Comparison of ENCODE assay signal across 8 cellular contexts in the genomic region with DNA sequence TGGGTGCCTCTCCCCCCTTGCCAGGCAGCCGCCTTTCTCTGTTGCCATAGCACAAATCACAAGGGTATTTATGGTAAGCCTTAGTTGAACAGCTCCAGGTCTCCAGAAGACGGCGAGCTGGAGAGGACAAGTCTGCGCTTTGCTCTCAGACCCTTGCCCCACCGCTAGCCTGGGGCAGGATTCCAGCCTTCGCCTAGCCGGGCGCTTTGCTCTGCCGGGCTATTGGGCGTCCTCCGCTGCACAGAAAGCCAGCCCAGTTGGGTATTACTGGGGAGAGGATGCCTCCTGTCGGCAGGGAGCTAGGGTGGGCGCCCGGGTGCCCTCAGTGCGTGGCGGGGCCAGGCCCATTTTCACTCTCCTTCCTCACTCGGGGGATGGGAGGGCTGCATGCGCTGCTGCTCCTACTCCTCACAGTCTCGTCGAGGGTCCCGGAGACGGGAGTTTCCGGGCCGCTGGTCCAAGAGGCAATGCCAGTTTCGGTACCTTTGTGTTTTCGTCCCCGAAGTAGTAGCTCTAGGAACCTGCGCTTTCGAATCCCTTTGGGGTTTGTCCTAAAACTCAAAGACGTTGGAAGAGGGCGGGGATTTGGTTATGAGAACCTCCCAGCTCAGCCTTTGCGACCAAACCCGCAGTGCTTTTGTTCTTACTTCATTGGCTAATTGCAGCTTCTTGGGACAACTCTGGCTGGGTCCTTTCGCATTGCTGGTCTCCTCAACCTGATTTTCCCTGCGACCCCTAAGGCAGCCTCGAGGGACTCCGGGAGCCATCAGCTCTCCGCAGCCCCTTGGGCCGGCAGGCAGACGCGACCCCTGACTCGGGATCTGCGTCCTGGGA. TPM values are rescaled to one million over a fixed set of nuclear protein-coding genes. Genes with fewer than 3 reads are reported as not detected.
A peak's percentile ranks its signal among the peaks of the same experiment; 100 is the strongest.
DNase-seq lines count a peak whose midpoint lies in the region; ATAC-seq, FAIRE-seq and TF ChIP-seq lines count a peak whose summit lies in the region.

No MANE protein-coding gene starts in this region.

- H3K9me3 ChIP-seq in breast epithelium, result no peaks in the 10 kb centered on the region
- H3K9me3 ChIP-seq in PC-3 (ENCODE audit: low read length), result no peaks in the 10 kb centered on the region
- no peaks in the 10 kb centered on the region for H3K9me3 ChIP-seq in lower lobe of right lung
- H3K9me3 ChIP-seq in tibial artery, result no peaks in the 10 kb centered on the region

- POLR2A ChIA-PET in MCF 10A (lab: Yijun Ruan, JAX) (interaction anchor here (0.6 to 1.1 kb wide), 4 partner anchors 9 to 170 kb away, joined by 3 read pairs; no protein-coding TSS in a partner anchor), PC-3 (lab: Charles Lee; ENCODE audit: unreplicated experiment) (interaction anchor here (0.7 kb wide), 2 partner anchors 22 to 315 kb away, joined by 4 to 5 read pairs; no protein-coding TSS in a partner anchor)

- no peaks in the 10 kb centered on the region for H3F3A ChIP-seq in PC-3 (ENCODE audit: low read length, unreplicated experiment)

- peak overlapping the region; percentile 75 for H2AFZ ChIP-seq in PC-3 (ENCODE audit: low read length)

- H4K20me1 ChIP-seq in PC-3 (ENCODE audit: low read length), result no peaks in the 10 kb centered on the region

- no peak for TF ChIP-seq POLR2A in breast epithelium (IDR thresholded peaks at IDR 0.05)

- H3K4me1 Mint-ChIP-seq in MCF 10A (ENCODE audit: insufficient read depth, unreplicated experiment) (peaks cover 7% of the 10 kb centered on the region), chondrocyte (ENCODE audit: low read depth) (peaks cover 20% of the 10 kb centered on the region)

- no peaks in the 10 kb centered on the region for H3K36me3 Mint-ChIP-seq in MCF 10A (ENCODE audit: insufficient read depth, unreplicated experiment)
- H3K36me3 Mint-ChIP-seq in chondrocyte (ENCODE audit: low read depth), result no peaks in the 10 kb centered on the region

- H3K4me2 ChIP-seq in PC-3 (ENCODE audit: low read length), result peak overlapping the region; percentile 94

- intact Hi-C loops in MCF 10A (cut with micrococcal nuclease), result loop anchor here (10.0 kb wide), 1 partner anchor 212 kb away; the partner anchor contains the start of gene SLC25A12
- intact Hi-C loops in breast epithelium (cut with DNase I; ENCODE audit: low total_unique reads), result no loop called here
- intact Hi-C loops in PC-3 (cut with micrococcal nuclease), result no loop called here
- intact Hi-C loops in lower lobe of right lung (cut with DNase I), result loop anchor here (10.0 kb wide), 1 partner anchor 292 kb away; no protein-coding TSS in a partner anchor
- intact Hi-C loops in tibial artery (cut with DNase I; ENCODE audit: low total_unique reads), result loop anchor here (10.0 kb wide), 2 partner anchors 292 to 402 kb away; no protein-coding TSS in a partner anchor

- peak; percentile 35 for ATAC-seq in PC-3
- ATAC-seq in lower lobe of right lung, result peak in 1 of 2 donors; percentile 20

- H3K27me3 Mint-ChIP-seq in MCF 10A (ENCODE audit: insufficient read depth, unreplicated experiment), result no peaks in the 10 kb centered on the region
- no peaks in the 10 kb centered on the region for H3K27me3 Mint-ChIP-seq in chondrocyte (ENCODE audit: low read depth)

- H3K4me3 ChIP-seq in breast epithelium (peak overlapping the region in 1 of 3 donors; percentile 51), PC-3 (ENCODE audit: low read length) (peak overlapping the region; percentile 67), lower lobe of right lung (peak overlapping the region; percentile 9), tibial artery (no peak overlapping the region)

- H3K27ac Mint-ChIP-seq in MCF 10A (ENCODE audit: low read depth, unreplicated experiment) (no peak overlapping the region), chondrocyte (ENCODE audit: unreplicated experiment) (no peak overlapping the region)

- CTCF ChIA-PET in MCF 10A (lab: Yijun Ruan, JAX) (interaction anchor here (0.5 to 4.6 kb wide), 11 partner anchors 10 to 583 kb away, joined by 3 to 36 read pairs (median 4); no protein-coding TSS in a partner anchor), PC-3 (lab: Charles Lee) (interaction anchor here (0.8 to 1.2 kb wide), 4 partner anchors 46 to 532 kb away, joined by 3 to 8 read pairs (median 4); no protein-coding TSS in a partner anchor)

- H3K4me1 ChIP-seq in breast epithelium (peaks cover 6 to 10% of the 10 kb centered on the region in 2 donors), PC-3 (ENCODE audit: insufficient read depth, low read length) (0 out of 2 replicates have a peak, but pooled peaks cover 10% of the 10 kb centered on the region), lower lobe of right lung (peaks cover 54% of the 10 kb centered on the region), tibial artery (peaks cover 0 to 45% (median 29%) of the 10 kb centered on the region in 4 donors)

- H3K27me3 ChIP-seq in breast epithelium, result peaks cover 17 to 75% of the 10 kb centered on the region in 2 donors
- H3K27me3 ChIP-seq in PC-3 (ENCODE audit: low read length), result no peaks in the 10 kb centered on the region
- H3K27me3 ChIP-seq in lower lobe of right lung (ENCODE audit: low read depth), result peaks cover 93% of the 10 kb centered on the region
- H3K27me3 ChIP-seq in tibial artery, result peaks cover 7 to 90% of the 10 kb centered on the region in 2 donors

- H3K27ac ChIP-seq in breast epithelium (no peak overlapping the region), PC-3 (ENCODE audit: low read length) (no peak overlapping the region), lower lobe of right lung (no peak overlapping the region), tibial artery (no peak overlapping the region)

- H3K9me3 Mint-ChIP-seq in MCF 10A (ENCODE audit: unreplicated experiment) (no peaks in the 10 kb centered on the region), chondrocyte (ENCODE audit: low read depth) (no peaks in the 10 kb centered on the region)

- H3K9ac ChIP-seq in PC-3 (ENCODE audit: low read length), result peak overlapping the region; percentile 5

- H3K36me3 ChIP-seq in breast epithelium (no peaks in the 10 kb centered on the region), PC-3 (ENCODE audit: low read depth, low read length) (no peaks in the 10 kb centered on the region), lower lobe of right lung (no peaks in the 10 kb centered on the region), tibial artery (no peaks in the 10 kb centered on the region)

- H3K4me3 Mint-ChIP-seq in MCF 10A (ENCODE audit: unreplicated experiment), result no peak overlapping the region
- H3K4me3 Mint-ChIP-seq in chondrocyte (ENCODE audit: unreplicated experiment), result peak overlapping the region; percentile 73

- DNase-seq in MCF 10A (ENCODE audit: unreplicated experiment) (no peak), breast epithelium (ENCODE audit: low spot score in 2 of 2) (no peak), PC-3 (peak; percentile 52), chondrocyte (ENCODE audit: low spot score) (no peak), lower lobe of right lung (no peak), D721Med (ENCODE audit: insufficient read length, low spot score) (no peak), tibial artery (no peak), NCI-H2196 treated with DMSO at 0.1 percent for 48 hours (lab: John Stamatoyannopoulos, UW; ENCODE audit: unreplicated experiment) (no peak)

- FAIRE-seq in D721Med (lab: Jason Lieb, UNC), result no peak

- TF ChIP-seq CTCF in MCF 10A (IDR thresholded peaks at IDR 0.05; ENCODE audit: unreplicated experiment), result peak; percentile 28
- no peak for TF ChIP-seq CTCF in breast epithelium (IDR thresholded peaks at IDR 0.05)
- peak; percentile 67 for TF ChIP-seq CTCF in PC-3 (conservative IDR thresholded peaks at IDR 0.05; ENCODE audit: low read depth, low read length)
- peak; percentile 84 for TF ChIP-seq CTCF in chondrocyte (IDR thresholded peaks at IDR 0.05)
- peak; percentile 32 for TF ChIP-seq CTCF in lower lobe of right lung (IDR thresholded peaks at IDR 0.05)
- no peak for TF ChIP-seq CTCF in D721Med (IDR thresholded peaks at IDR 0.05; ENCODE audit: insufficient read depth, missing control alignments)
- peak in 1 of 2 experiments; percentile 15 for TF ChIP-seq CTCF in tibial artery (IDR thresholded peaks at IDR 0.05)

- BruUV-seq in MCF 10A (replicated peaks; lab: Mats Ljungman, UMichigan), result no TSS peak
- BruUV-seq in PC-3 (replicated peaks; lab: Mats Ljungman, UMichigan), result no TSS peak

- no peaks in the 10 kb centered on the region for H3K9me2 ChIP-seq in PC-3 (replicated peaks; ENCODE audit: low read length)

- H3K79me2 ChIP-seq in PC-3 (ENCODE audit: low read length), result no peaks in the 10 kb centered on the region

RNA-seq across cellular contexts. Expression of gene DLX2, which starts 3.6 kb away (rescaled TPM):
- total RNA-seq in MCF 10A (2022) (1.1 and 1.9 TPM in 2 replicates), breast epithelium (under 1 TPM in 1 of 3 donors, not detected in 2; 0.44 TPM), PC-3 (2014; rRNA removed) (0.29 and 1.4 TPM in 2 replicates), chondrocyte (5.2 to 29.1 TPM (median 5.7 TPM) in 3 replicates), lower lobe of right lung (not detected)

RNA-seq across cellular contexts. Expression of gene DLX1, which starts 21.0 kb away (rescaled TPM):
- total RNA-seq in MCF 10A (2022), result 0.77 and 0.81 TPM in 2 replicates
- under 1 TPM in 1 of 3 donors, not detected in 2; 0.29 TPM for total RNA-seq in breast epithelium
- total RNA-seq in PC-3 (2014; rRNA removed), result 7.6 and 13.2 TPM in 2 replicates
- 6.7 to 34.2 TPM (median 7.1 TPM) in 3 replicates for total RNA-seq in chondrocyte
- not detected for total RNA-seq in lower lobe of right lung

Comparison
In these comparisons a context has a peak if more than half of its experiments do, and no peak if none do; other contexts are left out.
1. CTCF ChIP-seq: peak in MCF 10A (single experiment), PC-3 (single experiment), chondrocyte (single experiment) and lower lobe of right lung (single experiment); none in breast epithelium (0 of 3) and D721Med (single experiment).
2. intact Hi-C loops: an anchor here in MCF 10A (10.0 kb wide), lower lobe of right lung (10.0 kb wide) and tibial artery (10.0 kb wide); none called in breast epithelium and PC-3.
3. H3K4me3 ChIP-seq: peak in PC-3 (single experiment) and lower lobe of right lung (single experiment); none in tibial artery (0 of 2).